Comparison of ENCODE assay signal across 8 cellular contexts in the genomic region with DNA sequence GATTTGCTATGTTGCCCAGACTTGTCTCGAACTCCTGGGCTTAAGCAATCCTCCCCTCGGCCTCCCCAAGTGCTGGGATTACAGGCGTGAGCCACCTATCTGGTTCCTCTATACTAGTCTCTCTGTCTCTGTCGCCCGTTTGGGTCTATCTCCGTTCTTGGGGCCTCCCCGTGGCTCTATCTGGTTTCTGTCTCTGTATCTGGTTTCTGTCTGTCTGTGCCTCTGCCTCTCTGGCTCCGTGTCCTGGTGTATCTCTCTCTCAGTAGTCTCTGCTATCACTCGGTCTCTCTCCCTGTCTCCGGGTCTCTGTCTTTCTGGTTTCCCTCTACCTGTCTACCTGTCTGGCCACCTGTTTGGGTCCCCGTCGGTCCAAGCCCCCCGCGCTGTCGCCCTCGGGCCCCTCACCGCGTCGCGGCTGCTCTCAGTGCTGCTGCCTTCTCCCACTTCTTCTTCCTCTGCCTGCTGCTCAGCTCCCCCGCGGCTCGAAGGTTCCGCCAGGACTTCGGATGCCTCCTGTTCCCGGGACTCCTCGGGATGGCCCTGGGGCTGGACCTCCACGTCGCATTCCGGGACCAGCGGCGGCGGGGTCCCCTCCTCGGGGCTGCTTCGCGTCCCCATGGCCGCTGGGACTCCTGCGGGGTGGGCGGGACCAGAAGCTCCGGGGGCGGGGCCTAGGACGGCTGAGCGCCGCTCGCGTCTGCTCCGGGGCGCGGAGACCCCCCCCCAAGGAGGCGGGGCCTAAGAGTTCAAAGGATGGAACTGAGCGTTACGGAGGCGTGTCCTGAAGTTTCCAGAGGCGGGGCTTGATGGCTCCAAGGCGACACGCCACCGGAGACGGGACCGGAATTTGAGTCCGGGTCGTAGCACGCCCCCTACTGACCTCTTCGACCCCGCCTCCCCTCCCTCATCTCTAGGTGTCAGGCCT. TPM values are rescaled to one million over a fixed set of nuclear protein-coding genes. Genes with fewer than 3 reads are reported as not detected.
DNase-seq lines count a peak whose midpoint lies in the region; ATAC-seq and TF ChIP-seq lines count a peak whose summit lies in the region.

No MANE protein-coding gene starts in this region.

- H3K27me3 Mint-ChIP-seq in activated T-cell treated with anti-CD3 and anti-CD28 coated beads, Interleukin-2, amount 50 U/mL, for 72 hours (ENCODE audit: low read depth), result no peaks in the 10 kb centered on the region
- H3K27me3 Mint-ChIP-seq in naive thymus-derived CD8-positive, alpha-beta T cell, result no peaks in the 10 kb centered on the region
- H3K27me3 Mint-ChIP-seq in stimulated activated naive B cell treated with anti-CD40 and anti-IgM and Interleukin-4, amounts not matched to agents 10 μg/mL and 1 μg/mL and 100 μg/mL, for 72 hours, result no peaks in the 10 kb centered on the region

- no TSS peak for BruUV-seq in Panc1 (replicated peaks; lab: Mats Ljungman, UMichigan)

- no peak for TF ChIP-seq EP300 in Ishikawa (IDR thresholded peaks at IDR 0.05; ENCODE audit: borderline replicate concordance)

- H4K20me1 ChIP-seq in fibroblast of lung (ENCODE audit: control insufficient read depth, extremely low read depth, insufficient read depth, low read length), result no peaks in the 10 kb centered on the region

- no peaks in the 10 kb centered on the region for H3K9me3 ChIP-seq in Panc1 (ENCODE audit: control insufficient read depth, insufficient read depth, low read depth, low read length)
- H3K9me3 ChIP-seq in fibroblast of lung (ENCODE audit: control insufficient read depth, insufficient read depth, low read depth, low read length), result no peaks in the 10 kb centered on the region

- intact Hi-C loops in Panc1 (cut with micrococcal nuclease; ENCODE audit: unreplicated experiment), result no loop called here

- TF ChIP-seq RAD21 in Ishikawa (IDR thresholded peaks at IDR 0.05; ENCODE audit: low read depth), result no peak

- CTCF ChIA-PET in Panc1 (lab: Charles Lee), result interaction anchor here (1.2 kb wide), 1 partner anchor 57 kb away, joined by 3 read pairs; no protein-coding TSS in a partner anchor

- TF ChIP-seq CTCF in Panc1 (IDR thresholded peaks at IDR 0.05), result no peak; the same call in 1 of the 2 replicates
- TF ChIP-seq CTCF in fibroblast of lung (conservative IDR thresholded peaks at IDR 0.05 in 1 of 2, IDR thresholded peaks at IDR 0.05 in 1 of 2; ENCODE audit: low read depth in 1 of 2, low read length in 2 of 2), result no peak

- peak overlapping the region; percentile 78 to 86 for H3K4me3 Mint-ChIP-seq in activated T-cell treated with anti-CD3 and anti-CD28 coated beads, Interleukin-2, amount 50 U/mL, for 72 hours
- H3K4me3 Mint-ChIP-seq in naive thymus-derived CD8-positive, alpha-beta T cell, result peak overlapping the region; percentile 86 to 99 (median 96)
- peak overlapping the region; percentile 92 to 96 for H3K4me3 Mint-ChIP-seq in stimulated activated naive B cell treated with anti-CD40 and anti-IgM and Interleukin-4, amounts not matched to agents 10 μg/mL and 1 μg/mL and 100 μg/mL, for 72 hours

- H3K27me3 ChIP-seq in Panc1 (ENCODE audit: control insufficient read depth, insufficient read depth, low read length) (no peaks in the 10 kb centered on the region), fibroblast of lung (ENCODE audit: control insufficient read depth, insufficient read depth, low read length) (no peaks in the 10 kb centered on the region)

- no peaks in the 10 kb centered on the region for H3K9me3 Mint-ChIP-seq in activated T-cell treated with anti-CD3 and anti-CD28 coated beads, Interleukin-2, amount 50 U/mL, for 72 hours
- H3K9me3 Mint-ChIP-seq in naive thymus-derived CD8-positive, alpha-beta T cell, result no peaks in the 10 kb centered on the region
- H3K9me3 Mint-ChIP-seq in stimulated activated naive B cell treated with anti-CD40 and anti-IgM and Interleukin-4, amounts not matched to agents 10 μg/mL and 1 μg/mL and 100 μg/mL, for 72 hours, result no peaks in the 10 kb centered on the region

- H3K4me2 ChIP-seq in fibroblast of lung (ENCODE audit: extremely low read depth, insufficient read depth, low read length), result peak overlapping the region; percentile 99

- peak overlapping the region; percentile 70 for H3K27ac ChIP-seq in Panc1 (ENCODE audit: low read length)
- H3K27ac ChIP-seq in fibroblast of lung (ENCODE audit: insufficient read depth, low read length), result peak overlapping the region; percentile 80

- H2AFZ ChIP-seq in fibroblast of lung (ENCODE audit: low read length), result peak overlapping the region; percentile 90

- H3K4me1 Mint-ChIP-seq in activated T-cell treated with anti-CD3 and anti-CD28 coated beads, Interleukin-2, amount 50 U/mL, for 72 hours (ENCODE audit: low read depth), result peaks cover 19% of the 10 kb centered on the region
- H3K4me1 Mint-ChIP-seq in naive thymus-derived CD8-positive, alpha-beta T cell, result peaks cover 18 to 44% (median 34%) of the 10 kb centered on the region in 4 donors
- H3K4me1 Mint-ChIP-seq in stimulated activated naive B cell treated with anti-CD40 and anti-IgM and Interleukin-4, amounts not matched to agents 10 μg/mL and 1 μg/mL and 100 μg/mL, for 72 hours, result peaks cover 21 to 31% of the 10 kb centered on the region in 2 donors

- H3K4me3 ChIP-seq in Panc1 (ENCODE audit: low read depth in 2 of 2, low read length in 2 of 2) (peak overlapping the region; percentile 65 to 77), fibroblast of lung (replicated peaks in 1 of 4; ENCODE audit: control extremely low read depth in 1 of 4, insufficient read depth in 1 of 4, low read depth in 3 of 4, low read length in 4 of 4) (peak overlapping the region; percentile 86 to 96 (median 91))

- H3K36me3 ChIP-seq in Panc1 (ENCODE audit: control insufficient read depth, insufficient read depth, low read length) (no peaks in the 10 kb centered on the region), fibroblast of lung (ENCODE audit: control insufficient read depth, insufficient read depth, low read length) (peaks cover 2% of the 10 kb centered on the region)

- peaks cover 2 to 13% of the 10 kb centered on the region in 2 donors for H3K36me3 Mint-ChIP-seq in activated T-cell treated with anti-CD3 and anti-CD28 coated beads, Interleukin-2, amount 50 U/mL, for 72 hours (ENCODE audit: insufficient read depth in 2 of 2)
- peaks cover 0 to 38% (median 0%) of the 10 kb centered on the region in 3 donors for H3K36me3 Mint-ChIP-seq in naive thymus-derived CD8-positive, alpha-beta T cell
- peaks cover 20 to 31% of the 10 kb centered on the region in 2 donors for H3K36me3 Mint-ChIP-seq in stimulated activated naive B cell treated with anti-CD40 and anti-IgM and Interleukin-4, amounts not matched to agents 10 μg/mL and 1 μg/mL and 100 μg/mL, for 72 hours

- in situ Hi-C loops in Panc1 (cut with HindIII; ENCODE audit: low pct_unique_long_range_greater_than_20kb, low sequenced_read_pairs), result no loop called here

- POLR2A ChIA-PET in Panc1 (lab: Charles Lee), result interaction anchor here (0.6 to 0.7 kb wide), 2 partner anchors 29 to 161 kb away, joined by 3 to 7 read pairs; no protein-coding TSS in a partner anchor
- POLR2A ChIA-PET in naive thymus-derived CD8-positive, alpha-beta T cell (lab: Charles Lee), result interaction anchor here (0.7 to 2.7 kb wide), 12 partner anchors 10 to 72 kb away, joined by 3 to 70 read pairs (median 6); a partner anchor contains a TSS

- H3K4me1 ChIP-seq in Panc1 (ENCODE audit: control insufficient read depth, insufficient read depth, low read length), result no peaks in the 10 kb centered on the region
- peaks cover 5% of the 10 kb centered on the region for H3K4me1 ChIP-seq in fibroblast of lung (ENCODE audit: control insufficient read depth, extremely low read depth, insufficient read depth, low read length)

- H3K9ac ChIP-seq in fibroblast of lung (ENCODE audit: insufficient read depth, low read length), result peak overlapping the region; percentile 75

- H3K27ac Mint-ChIP-seq in activated T-cell treated with anti-CD3 and anti-CD28 coated beads, Interleukin-2, amount 50 U/mL, for 72 hours, result peak overlapping the region; percentile 79
- peak overlapping the region; percentile 84 to 99 (median 97) for H3K27ac Mint-ChIP-seq in naive thymus-derived CD8-positive, alpha-beta T cell
- peak overlapping the region; percentile 97 for H3K27ac Mint-ChIP-seq in stimulated activated naive B cell treated with anti-CD40 and anti-IgM and Interleukin-4, amounts not matched to agents 10 μg/mL and 1 μg/mL and 100 μg/mL, for 72 hours

- peak; percentile 82 for DNase-seq in DMS53 (lab: John Stamatoyannopoulos, UW)
- DNase-seq in Panc1 (ENCODE audit: low read depth, low spot score), result peak; percentile 46
- peak; percentile 99 for DNase-seq in activated T-cell treated with anti-CD3 and anti-CD28 coated beads, Interleukin-2, amount 50 U/mL, for 72 hours
- peak; percentile 80 to 87 for DNase-seq in fibroblast of lung (ENCODE audit: low read depth in 2 of 2)
- peak; percentile 95 to 100 (median 98) for DNase-seq in naive thymus-derived CD8-positive, alpha-beta T cell
- peak; percentile 92 for DNase-seq in stimulated activated naive B cell treated with anti-CD40 and anti-IgM and Interleukin-4, amounts not matched to agents 10 μg/mL and 1 μg/mL and 100 μg/mL, for 72 hours

- peak; percentile 73 for ATAC-seq in GM21576 (IDR thresholded peaks at IDR 0.05; ENCODE audit: unreplicated experiment)
- peak; percentile 95 for ATAC-seq in Panc1
- ATAC-seq in activated T-cell treated with anti-CD3 and anti-CD28 coated beads, Interleukin-2, amount 50 U/mL, for 72 hours (replicated peaks in 1 of 2), result peak; percentile 94
- ATAC-seq in naive thymus-derived CD8-positive, alpha-beta T cell, result peak; percentile 89 to 91
- peak; percentile 89 to 94 for ATAC-seq in stimulated activated naive B cell treated with anti-CD40 and anti-IgM and Interleukin-4, amounts not matched to agents 10 μg/mL and 1 μg/mL and 100 μg/mL, for 72 hours (replicated peaks)

- no peaks in the 10 kb centered on the region for H3K79me2 ChIP-seq in fibroblast of lung (ENCODE audit: control insufficient read depth, insufficient read depth, low read length)

RNA-seq across cellular contexts. Expression of a gene that starts 0.8 kb away (rescaled TPM):
- 6.7 TPM for total RNA-seq in Panc1 (2021; ENCODE audit: unreplicated experiment)
- polyA plus RNA-seq in Panc1 (2012; ENCODE audit: insufficient read length), result 5.2 TPM
- 10 to 100 TPM; 22.4 to 26.1 TPM for total RNA-seq in activated T-cell treated with anti-CD3 and anti-CD28 coated beads, Interleukin-2, amount 50 U/mL, for 72 hours
- total RNA-seq in fibroblast of lung, result 22.3 and 35.8 TPM in 2 replicates
- 1.8 and 4.4 TPM in 2 replicates for polyA plus RNA-seq in fibroblast of lung
- 4.1 and 13.6 TPM in 2 replicates for polyA plus RNA-seq in fibroblast of lung (2012)
- 2.2 and 9.1 TPM in 2 replicates for polyA minus RNA-seq in fibroblast of lung (ENCODE audit: low replicate concordance)
- 10 to 100 TPM; 46.0 to 48.6 TPM for total RNA-seq in naive thymus-derived CD8-positive, alpha-beta T cell
- polyA plus RNA-seq in naive thymus-derived CD8-positive, alpha-beta T cell, result 1 to 10 TPM; 3.5 to 7.2 (median 4.5) TPM

RNA-seq across cellular contexts. Expression of a gene that starts 23.2 kb away (rescaled TPM):
- 15.6 TPM for total RNA-seq in Panc1 (2021; ENCODE audit: unreplicated experiment)
- polyA plus RNA-seq in Panc1 (2012; ENCODE audit: insufficient read length), result 20.9 TPM
- 100 to 1,000 TPM; 101 to 125 TPM for total RNA-seq in activated T-cell treated with anti-CD3 and anti-CD28 coated beads, Interleukin-2, amount 50 U/mL, for 72 hours
- total RNA-seq in fibroblast of lung, result 86.0 and 112 TPM in 2 replicates
- polyA plus RNA-seq in fibroblast of lung, result 65.2 and 129 TPM in 2 replicates
- polyA plus RNA-seq in fibroblast of lung (2012), result 67.1 and 142 TPM in 2 replicates
- polyA minus RNA-seq in fibroblast of lung (ENCODE audit: low replicate concordance), result 167 and 210 TPM in 2 replicates
- total RNA-seq in naive thymus-derived CD8-positive, alpha-beta T cell, result 10 to 100 TPM; 23.9 to 24.8 TPM
- 10 to 100 TPM; 62.0 to 78.7 (median 64.5) TPM for polyA plus RNA-seq in naive thymus-derived CD8-positive, alpha-beta T cell

RNA-seq across cellular contexts. Expression of a gene that starts 29.2 kb away (rescaled TPM):
- total RNA-seq in Panc1 (2021; ENCODE audit: unreplicated experiment) (1.9 TPM), fibroblast of lung (0.26 and 0.33 TPM in 2 replicates)
- 2.2 TPM for polyA plus RNA-seq in Panc1 (2012; ENCODE audit: insufficient read length)
- 1 to 10 TPM; 3.2 to 4.3 TPM for total RNA-seq in activated T-cell treated with anti-CD3 and anti-CD28 coated beads, Interleukin-2, amount 50 U/mL, for 72 hours
- 0.27 TPM in 2 replicates for polyA plus RNA-seq in fibroblast of lung
- 2.6 and 3.9 TPM in 2 replicates for polyA plus RNA-seq in fibroblast of lung (2012)
- polyA minus RNA-seq in fibroblast of lung (ENCODE audit: low replicate concordance), result 1.4 and 1.6 TPM in 2 replicates
- 1 to 10 TPM; 5.1 to 5.3 TPM for total RNA-seq in naive thymus-derived CD8-positive, alpha-beta T cell
- 1 to 10 TPM; 1.7 to 4.1 (median 3.0) TPM for polyA plus RNA-seq in naive thymus-derived CD8-positive, alpha-beta T cell

RNA-seq across cellular contexts. Expression of a gene that starts 38.4 kb away (rescaled TPM):
- total RNA-seq in Panc1 (2021; ENCODE audit: unreplicated experiment) (0.46 TPM), fibroblast of lung (0.50 and 0.51 TPM in 2 replicates)
- polyA plus RNA-seq in Panc1 (2012; ENCODE audit: insufficient read length), result 0.78 TPM
- 1 to 10 TPM; 3.1 to 4.1 TPM for total RNA-seq in activated T-cell treated with anti-CD3 and anti-CD28 coated beads, Interleukin-2, amount 50 U/mL, for 72 hours
- 0.35 and 1.4 TPM in 2 replicates for polyA plus RNA-seq in fibroblast of lung
- 0.38 and 1.9 TPM in 2 replicates for polyA plus RNA-seq in fibroblast of lung (2012)
- 1.0 and 1.9 TPM in 2 replicates for polyA minus RNA-seq in fibroblast of lung (ENCODE audit: low replicate concordance)
- total RNA-seq in naive thymus-derived CD8-positive, alpha-beta T cell, result 1 to 10 TPM; 5.4 to 6.1 TPM
- polyA plus RNA-seq in naive thymus-derived CD8-positive, alpha-beta T cell, result 1 to 10 TPM; 6.2 to 9.3 (median 8.3) TPM

Comparison
In these comparisons a context has a peak if more than half of its experiments do, and no peak if none do; other contexts are left out.
1. Peak in every context shown above with its lines: DNase-seq, ATAC-seq, H3K4me3 ChIP-seq and H3K27ac ChIP-seq.
2. DNase-seq: peak in every context shown above with its lines; median percentile 99 in activated T-cell treated with anti-CD3 and anti-CD28 coated beads, Interleukin-2, amount 50 U/mL, for 72 hours; 98 in naive thymus-derived CD8-positive, alpha-beta T cell; 92 in stimulated activated naive B cell treated with anti-CD40 and anti-IgM and Interleukin-4, amounts not matched to agents 10 μg/mL and 1 μg/mL and 100 μg/mL, for 72 hours; 84 in fibroblast of lung; 82 in DMS53; 46 in Panc1.